ENCODE assay signal across 1 cellular context in the genomic region with DNA sequence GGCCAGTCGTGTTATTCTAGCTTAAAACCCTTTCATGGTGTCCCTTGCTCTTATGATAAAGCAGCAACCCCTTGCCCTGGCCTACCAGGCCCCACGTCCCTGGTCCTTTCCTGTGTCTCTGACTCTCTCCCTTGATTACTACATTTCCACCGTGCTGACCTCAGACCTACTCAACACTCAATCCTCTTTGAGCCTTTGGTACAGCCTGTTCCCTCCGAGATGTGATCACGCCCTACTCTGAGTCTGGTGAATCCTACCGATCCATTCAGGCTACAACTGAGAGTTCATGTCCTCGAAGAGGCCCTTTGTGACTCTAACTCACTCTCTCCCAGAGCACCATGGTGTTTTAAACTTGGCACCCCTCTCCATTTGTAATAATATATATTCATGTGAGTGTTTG. TPM values are rescaled to one million over a fixed set of nuclear protein-coding genes. Genes with fewer than 3 reads are reported as not detected.
"Had no signal": no experiment of that assay in that cellular context is flagged by ENCODE, and none has a peak within 500 bp of the region (broad histone marks: within the 10 kb centered on the region; RNA-seq: fewer than 3 reads in every experiment).

No MANE protein-coding gene starts in this region.

RNA-seq across cellular contexts. Expression of a gene that starts 10.5 kb away (rescaled TPM):
- total RNA-seq: body of pancreas had no signal
